ENCODE assay signal across 17 cellular contexts in genomic region chr3:12988728-12989454, GRCh38.
"Had no signal": no experiment of that assay in that cellular context is flagged by ENCODE, and none has a peak within 500 bp of the region (broad histone marks: within the 10 kb centered on the region; RNA-seq: fewer than 3 reads in every experiment).

No MANE protein-coding gene starts in this region.

- H3K27me3 ChIP-seq: adrenal gland, dorsolateral prefrontal cortex, gastroesophageal sphincter, pancreas, tibial artery, vagina had no signal

- H3K27me3 Mint-ChIP-seq: activated CD4-positive, alpha-beta memory T cell treated with anti-CD3 and anti-CD28 coated beads for 36 hours; activated CD8-positive, alpha-beta memory T cell treated with anti-CD3 and anti-CD28 coated beads, Interleukin-2, amount 10 ng/mL, durations not matched to agents 7 days and 5 days had no signal

- ATAC-seq: activated CD8-positive, alpha-beta memory T cell treated with anti-CD3 and anti-CD28 coated beads, Interleukin-2, amount 10 ng/mL, durations not matched to agents 7 days and 5 days; gastroesophageal sphincter; pancreas had no signal

- H3K4me2 ChIP-seq: neural progenitor cell had no signal

- DNase-seq: activated CD4-positive, alpha-beta memory T cell treated with anti-CD3 and anti-CD28 coated beads for 36 hours; activated CD4-positive, alpha-beta T cell treated with anti-CD3 and anti-CD28 coated beads for 1 hour; activated CD8-positive, alpha-beta memory T cell treated with anti-CD3 and anti-CD28 coated beads, Interleukin-2, amount 10 ng/mL, durations not matched to agents 7 days and 5 days; activated naive CD4-positive, alpha-beta T cell treated with anti-CD3 and anti-CD28 coated beads, Interleukin-2, amount 50 U/mL, for 16 hours; activated T-cell treated with anti-CD3 and anti-CD28 coated beads, Interleukin-2, amount 50 U/mL, for 1 hour; dorsolateral prefrontal cortex; erythroblast; mesendoderm; pancreas; stimulated activated CD4-positive, alpha-beta T cell treated with anti-CD3 and anti-CD28 coated beads, Interleukin-2, amount 100 ng/mL, for 48 hours; stimulated activated naive CD4-positive, alpha-beta T cell; T-helper 9 cell; tibial artery had no signal

- H3K9me3 ChIP-seq: adrenal gland, gastroesophageal sphincter, pancreas, tibial artery, vagina had no signal

- H2AFZ ChIP-seq: neural progenitor cell had no signal

- H3K27ac Mint-ChIP-seq: activated CD4-positive, alpha-beta memory T cell treated with anti-CD3 and anti-CD28 coated beads for 36 hours; activated CD8-positive, alpha-beta memory T cell treated with anti-CD3 and anti-CD28 coated beads, Interleukin-2, amount 10 ng/mL, durations not matched to agents 7 days and 5 days; neural progenitor cell had no signal

- H3K4me3 Mint-ChIP-seq: activated CD4-positive, alpha-beta memory T cell treated with anti-CD3 and anti-CD28 coated beads for 36 hours; activated CD8-positive, alpha-beta memory T cell treated with anti-CD3 and anti-CD28 coated beads, Interleukin-2, amount 10 ng/mL, durations not matched to agents 7 days and 5 days; neural progenitor cell had no signal

- H3K27ac ChIP-seq: dorsolateral prefrontal cortex, neural progenitor cell, pancreas, tibial artery, vagina had no signal

- H3K4me3 ChIP-seq: adrenal gland, dorsolateral prefrontal cortex, gastroesophageal sphincter, neural progenitor cell, pancreas, tibial artery, vagina had no signal

- H3K36me3 ChIP-seq: adrenal gland, gastroesophageal sphincter, neural progenitor cell, pancreas, tibial artery, vagina had no signal

- H3K9me3 Mint-ChIP-seq: activated CD4-positive, alpha-beta memory T cell treated with anti-CD3 and anti-CD28 coated beads for 36 hours; neural progenitor cell had no signal

- H3K36me3 Mint-ChIP-seq: activated CD4-positive, alpha-beta memory T cell treated with anti-CD3 and anti-CD28 coated beads for 36 hours; neural progenitor cell had no signal

- H3K9ac ChIP-seq: neural progenitor cell had no signal
